In genomic region chr17:48816438-48816773, GRCh38 we compare ENCODE assay signal across 9 cellular contexts. TPM values are rescaled to one million over a fixed set of nuclear protein-coding genes. Genes with fewer than 3 reads are reported as not detected.
DNase-seq lines count a peak whose midpoint lies in the region; ATAC-seq, FAIRE-seq and TF ChIP-seq lines count a peak whose summit lies in the region.
"Had no signal": no experiment of that assay in that cellular context is flagged by ENCODE, and none has a peak within 500 bp of the region (broad histone marks: within the 10 kb centered on the region; RNA-seq: fewer than 3 reads in every experiment).

No MANE protein-coding gene starts in this region.

- H4K5ac ChIP-seq in H1 (ENCODE audit: insufficient read length, low read depth, low read length): peak overlapping the region; percentile 53

- peaks cover 23% of the 10 kb centered on the region for H3K27me3 Mint-ChIP-seq in Calu3 (ENCODE audit: unreplicated experiment)
- H3K27me3 Mint-ChIP-seq in osteocyte (ENCODE audit: unreplicated experiment): peaks cover 58% of the 10 kb centered on the region

- peak overlapping the region in 3 of 4 experiments; percentile 59 to 71 (median 60); a peak in 6 of 7 replicates for H3K9ac ChIP-seq in H1 (replicated peaks in 1 of 4; ENCODE audit: extremely low read depth in 1 of 4, low read depth in 3 of 4, low read length in 3 of 4)

- no peaks in the 10 kb centered on the region for H3K79me2 ChIP-seq in H1 (ENCODE audit: control insufficient read depth in 1 of 2, insufficient read depth in 2 of 2, low read length in 2 of 2)

- no peak overlapping the region for H3K14ac ChIP-seq in H1 (ENCODE audit: insufficient read length)

- no peak overlapping the region for H2AK5ac ChIP-seq in H1 (ENCODE audit: low read depth, low read length)

- H3K27ac ChIP-seq in H1 (ENCODE audit: low read depth, low read length): peak overlapping the region; percentile 33; the same call in 1 of the 2 replicates
- H3K27ac ChIP-seq: RWPE1 had no signal

- H3K4me1 ChIP-seq in H1 (replicated peaks in 1 of 4; ENCODE audit: control insufficient read depth in 3 of 4, insufficient read depth in 4 of 4, low read length in 3 of 4): peaks cover 15 to 18% (median 17%) of the 10 kb centered on the region in 4 experiments

- no peaks in the 10 kb centered on the region for H3K9me3 ChIP-seq in H1 (ENCODE audit: insufficient read depth in 2 of 2, low read depth in 1 of 2, low read length in 1 of 2)

- H4K8ac ChIP-seq in H1 (ENCODE audit: extremely low read depth, insufficient read depth, low read length): no peak overlapping the region

- CTCF ChIA-PET in Calu3 (lab: Charles Lee): interaction anchor here (0.6 to 4.3 kb wide), 5 partner anchors 15 to 138 kb away, joined by 3 to 74 read pairs (median 7); no protein-coding TSS in a partner anchor
- CTCF ChIA-PET in H1 (lab: Charles Lee; ENCODE audit: partially characterized antibody): interaction anchor here (0.7 to 88.5 kb wide), 8 partner anchors 8 to 261 kb away, joined by 3 to 2590 read pairs (median 8); partner anchors contain the start of genes ATP5MC1, PRAC1 and PRAC2

- peak overlapping the region; percentile 71 for H3K4me3 Mint-ChIP-seq in Calu3 (ENCODE audit: low read depth, unreplicated experiment)
- H3K4me3 Mint-ChIP-seq in osteocyte (ENCODE audit: unreplicated experiment): peak overlapping the region; percentile 76

- no peak for TF ChIP-seq POLR2A in H1 (IDR thresholded peaks at IDR 0.05; ENCODE audit: control extremely low read depth in 1 of 2, low read depth in 2 of 2, low read length in 2 of 2)

- H3K4ac ChIP-seq in H1 (replicated peaks; ENCODE audit: insufficient read length, low read depth, low read length): no peak overlapping the region

- H3K4me1 Mint-ChIP-seq in Calu3 (ENCODE audit: low read depth, unreplicated experiment) (peaks cover 10% of the 10 kb centered on the region), osteocyte (ENCODE audit: unreplicated experiment) (peaks cover 7% of the 10 kb centered on the region)

- no peak for DNase-seq in Calu3
- peak; percentile 52 for DNase-seq in NCI-H69 (lab: John Stamatoyannopoulos, UW)
- DNase-seq in H1 (ENCODE audit: low read depth in 1 of 2, low spot score in 2 of 2): no peak
- no peak for DNase-seq in osteocyte (ENCODE audit: extremely low spot score, unreplicated experiment)
- DNase-seq in NCI-H2227 treated with DMSO at 0.1 percent for 48 hours (lab: John Stamatoyannopoulos, UW): no peak

- H3K27me3 ChIP-seq in H1 (replicated peaks in 1 of 4; ENCODE audit: control insufficient read depth in 3 of 4, extremely low read depth in 1 of 4, insufficient read depth in 3 of 4, low read length in 3 of 4): no peaks in the 10 kb centered on the region

- ATAC-seq in GM21390 (IDR thresholded peaks at IDR 0.05; ENCODE audit: unreplicated experiment) (no peak), HG02852 (IDR thresholded peaks at IDR 0.05; ENCODE audit: unreplicated experiment) (no peak), GM19395 (IDR thresholded peaks at IDR 0.05; ENCODE audit: unreplicated experiment) (no peak)

- intact Hi-C loops in Calu3 (cut with micrococcal nuclease; ENCODE audit: unreplicated experiment): no loop called here

- peak overlapping the region; percentile 89 for H3K18ac ChIP-seq in H1 (ENCODE audit: extremely low read depth, low read length)

- H3K36me3 ChIP-seq in H1 (ENCODE audit: control insufficient read depth in 2 of 4, insufficient read depth in 4 of 4, low read length in 3 of 4): no peaks in the 10 kb centered on the region

- POLR2A ChIA-PET in H1 (lab: Charles Lee; ENCODE audit: partially characterized antibody): interaction anchor here (0.7 to 1.4 kb wide), 7 partner anchors 13 to 180 kb away, joined by 3 to 5 read pairs (median 3); no protein-coding TSS in a partner anchor

- H2BK120ac ChIP-seq in H1 (replicated peaks; ENCODE audit: low read depth, low read length): no peak overlapping the region

- FAIRE-seq in H1 (lab: Jason Lieb, UNC): no peak

- no peak overlapping the region for H3K23ac ChIP-seq in H1 (ENCODE audit: insufficient read length)

- BruUV-seq in Calu3 (replicated peaks; lab: Mats Ljungman, UMichigan): no TSS peak

- H3K9me3 Mint-ChIP-seq in Calu3 (ENCODE audit: low read depth, unreplicated experiment): no peaks in the 10 kb centered on the region
- no peaks in the 10 kb centered on the region for H3K9me3 Mint-ChIP-seq in osteocyte (ENCODE audit: unreplicated experiment)

- WGBS in H1 (ENCODE audit: extremely low coverage in 1 of 2, insufficient coverage in 1 of 2, insufficient read length in 1 of 2, insufficient replicate concordance in 2 of 2, low coverage in 1 of 2, low lambda C conversion rate in 2 of 2, missing lambda C conversion rate in 1 of 2), 2 experiments: 5% methylated on average over 7 of the region's 7 CpGs; no CpG with 5 or more reads in 1 of the 2 experiments

- peak overlapping the region; percentile 73 to 90 (median 83) for H3K4me3 ChIP-seq in H1 (ENCODE audit: extremely low read depth in 1 of 4, insufficient read depth in 2 of 4, low read depth in 3 of 4, low read length in 4 of 4)

- peak overlapping the region; percentile 78; the same call in 1 of the 2 replicates for H2BK5ac ChIP-seq in H1 (ENCODE audit: low read depth, low read length)

- TF ChIP-seq CTCF in Calu3 (IDR thresholded peaks at IDR 0.05; ENCODE audit: unreplicated experiment) (no peak), H1 (IDR thresholded peaks at IDR 0.05; ENCODE audit: control extremely low read depth in 1 of 3, insufficient read depth in 1 of 3, low read depth in 1 of 3, low read length in 3 of 3) (no peak), osteocyte (IDR thresholded peaks at IDR 0.05) (no peak)

- H2AFZ ChIP-seq in H1 (ENCODE audit: low read length): no peak overlapping the region

- H4K20me1 ChIP-seq in H1 (replicated peaks in 1 of 2; ENCODE audit: control insufficient read depth in 1 of 2, insufficient read depth in 2 of 2, low read length in 2 of 2): no peaks in the 10 kb centered on the region

- TF ChIP-seq EP300 in H1 (IDR thresholded peaks at IDR 0.05; ENCODE audit: borderline replicate concordance in 1 of 2, low read depth in 2 of 2, low read length in 2 of 2): no peak

- no peak for TF ChIP-seq RAD21 in H1 (IDR thresholded peaks at IDR 0.05 in 1 of 2, conservative IDR thresholded peaks at IDR 0.05 in 1 of 2; ENCODE audit: low read depth in 2 of 2, low read length in 2 of 2)

- peak overlapping the region; percentile 0 for H4K91ac ChIP-seq in H1 (replicated peaks; ENCODE audit: insufficient read length, low read length)

- H3K56ac ChIP-seq in H1 (replicated peaks; ENCODE audit: insufficient read length, low read depth, low read length): no peak overlapping the region

- H2BK12ac ChIP-seq in H1 (ENCODE audit: low read depth, low read length): no peak overlapping the region

- H3K27ac Mint-ChIP-seq in Calu3 (ENCODE audit: unreplicated experiment) (no peak overlapping the region), osteocyte (ENCODE audit: unreplicated experiment) (no peak overlapping the region)

- no peaks in the 10 kb centered on the region for H3K79me1 ChIP-seq in H1 (ENCODE audit: low read depth, low read length)

- no peak overlapping the region for H2BK20ac ChIP-seq in H1 (ENCODE audit: low read length)

- peaks cover 3% of the 10 kb centered on the region; the same call in 1 of the 2 replicates for H3K23me2 ChIP-seq in H1 (ENCODE audit: low read depth, low read length)

- peak overlapping the region; percentile 58 to 68 for H3K4me2 ChIP-seq in H1 (ENCODE audit: insufficient read depth in 1 of 2, low read depth in 2 of 2, low read length in 2 of 2)

- 0 out of 2 replicates have a peak overlapping the region, but pooled peaks have one; percentile 49 for H2BK15ac ChIP-seq in H1 (ENCODE audit: low read length)

- H3K36me3 Mint-ChIP-seq in Calu3 (ENCODE audit: insufficient read depth, unreplicated experiment) (peaks cover 12% of the 10 kb centered on the region), osteocyte (ENCODE audit: unreplicated experiment) (no peaks in the 10 kb centered on the region)

TF ChIP-seq in H1, 55 proteins besides CTCF, POLR2A, EP300 and RAD21:
- TF ChIP-seq, protein P1, sequence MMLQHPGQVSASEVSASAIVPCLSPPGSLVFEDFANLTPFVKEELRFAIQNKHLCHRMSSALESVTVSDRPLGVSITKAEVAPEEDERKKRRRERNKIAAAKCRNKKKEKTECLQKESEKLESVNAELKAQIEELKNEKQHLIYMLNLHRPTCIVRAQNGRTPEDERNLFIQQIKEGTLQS (IDR thresholded peaks at IDR 0.05; ENCODE audit: insufficient read depth, low read depth, low read length): no peak
- TF ChIP-seq RBBP5 (IDR thresholded peaks at IDR 0.05; ENCODE audit: borderline replicate concordance, low read depth, low read length) (peak; percentile 9; the same call in 1 of the 2 replicates), CBX8 (IDR thresholded peaks at IDR 0.05; ENCODE audit: borderline replicate concordance, low read depth, low read length) (no peak), NANOG (IDR thresholded peaks at IDR 0.05; ENCODE audit: insufficient read depth, low read depth, low read length, poor library complexity, severe bottlenecking) (no peak), KDM5A (IDR thresholded peaks at IDR 0.05; ENCODE audit: low read length) (no peak), YY1 (IDR thresholded peaks at IDR 0.05; ENCODE audit: low read depth, low read length) (peak; percentile 61; the same call in 1 of the 2 replicates)

RNA-seq across cellular contexts. Expression of gene TTLL6, which starts 0.6 kb away (rescaled TPM):
- total RNA-seq in Calu3 (2022) (0.21 and 0.78 TPM in 2 replicates), osteocyte (not detected in 2 replicates)
- 2.6 and 2.7 TPM in 2 replicates for total RNA-seq in H1 (2021; fragmentation: NEBNext Ultra II Directional; extraction: Animal tissue kit (Norgen Biotek cat#: 25700))
- polyA plus RNA-seq in H1 (2011; rRNA removed): 4.3 and 5.0 TPM in 2 replicates
- polyA plus RNA-seq in H1 (2011; cell fraction: cytosol; rRNA removed): 7.3 TPM
- polyA plus RNA-seq in H1 (2011; cell fraction: nucleus; rRNA removed): 11.8 TPM
- polyA plus RNA-seq in H1 (2012, experiment 1 of 2): 2.3 to 4.3 TPM (median 3.5 TPM) in 4 replicates
- polyA plus RNA-seq in H1 (2012, experiment 2 of 2): 0.58 TPM
- 2.8 TPM for polyA plus RNA-seq in H1 (2013, experiment 1 of 2)
- 1.8 TPM for polyA plus RNA-seq in H1 (2013, experiment 2 of 2)
- polyA minus RNA-seq in H1 (2011; rRNA and poly(A)+ RNA removed): 4.7 and 5.0 TPM in 2 replicates
- polyA minus RNA-seq in H1 (2011; cell fraction: cytosol; rRNA and poly(A)+ RNA removed): 1.9 TPM
- 7.1 TPM for polyA minus RNA-seq in H1 (2011; cell fraction: nucleus; rRNA and poly(A)+ RNA removed)

RNA-seq across cellular contexts. Expression of gene CALCOCO2, which starts 14.4 kb away (rescaled TPM):
- total RNA-seq in Calu3 (2022) (116 and 136 TPM in 2 replicates), osteocyte (94.4 and 102 TPM in 2 replicates)
- total RNA-seq in H1 (2021; fragmentation: NEBNext Ultra II Directional; extraction: Animal tissue kit (Norgen Biotek cat#: 25700)): 27.7 and 31.8 TPM in 2 replicates
- 9.5 and 12.1 TPM in 2 replicates for polyA plus RNA-seq in H1 (2011; rRNA removed)
- 15.2 TPM for polyA plus RNA-seq in H1 (2011; cell fraction: cytosol; rRNA removed)
- 25.9 TPM for polyA plus RNA-seq in H1 (2011; cell fraction: nucleus; rRNA removed)
- polyA plus RNA-seq in H1 (2012, experiment 1 of 2): 21.1 to 45.2 TPM (median 25.7 TPM) in 4 replicates
- polyA plus RNA-seq in H1 (2012, experiment 2 of 2): 1.4 TPM
- 16.6 TPM for polyA plus RNA-seq in H1 (2013, experiment 1 of 2)
- 16.6 TPM for polyA plus RNA-seq in H1 (2013, experiment 2 of 2)
- 50.5 and 67.3 TPM in 2 replicates for polyA minus RNA-seq in H1 (2011; rRNA and poly(A)+ RNA removed)
- polyA minus RNA-seq in H1 (2011; cell fraction: cytosol; rRNA and poly(A)+ RNA removed): 18.8 TPM
- 23.1 TPM for polyA minus RNA-seq in H1 (2011; cell fraction: nucleus; rRNA and poly(A)+ RNA removed)
